ENCODE assay signal across 9 cellular contexts in genomic region chrX:135050603-135051002, GRCh38. TPM values are rescaled to one million over a fixed set of nuclear protein-coding genes. Genes with fewer than 3 reads are reported as not detected.
A peak's percentile ranks its signal among the peaks of the same experiment; 100 is the strongest.
DNase-seq lines count a peak whose midpoint lies in the region; ATAC-seq and TF ChIP-seq lines count a peak whose summit lies in the region.
"Had no signal": no experiment of that assay in that cellular context is flagged by ENCODE, and none has a peak within 500 bp of the region (broad histone marks: within the 10 kb centered on the region; RNA-seq: fewer than 3 reads in every experiment).

No MANE protein-coding gene starts in this region.

- H3K9me3 ChIP-seq in mesodermal cell (ENCODE audit: control insufficient read depth, low read length) (no peaks in the 10 kb centered on the region), vagina (no peaks in the 10 kb centered on the region), uterus (no peaks in the 10 kb centered on the region)

- H3K4me3 ChIP-seq in mesodermal cell (ENCODE audit: extremely low read depth, insufficient read depth, low read length, poor library complexity, severe bottlenecking): peak overlapping the region; percentile 44
- H3K4me3 ChIP-seq in vagina: peak overlapping the region; percentile 58 to 68
- H3K4me3 ChIP-seq in uterus: peak overlapping the region in 1 of 2 donors; percentile 57

- H3K9me3 Mint-ChIP-seq in stimulated activated naive CD8-positive, alpha-beta T cell treated with anti-CD3 and anti-CD28 coated beads, Interleukin-15, Interleukin-2, amounts not matched to agents 100 ng/mL and 50 ng/mL, for 24 hours: no peaks in the 10 kb centered on the region
- H3K9me3 Mint-ChIP-seq in brain: peaks cover 0 to 15% (median 3%) of the 10 kb centered on the region in 5 experiments

- H3K27ac Mint-ChIP-seq in stimulated activated naive CD8-positive, alpha-beta T cell treated with anti-CD3 and anti-CD28 coated beads, Interleukin-15, Interleukin-2, amounts not matched to agents 100 ng/mL and 50 ng/mL, for 24 hours: peak overlapping the region; percentile 88
- peak overlapping the region; percentile 91 to 99 (median 98) for H3K27ac Mint-ChIP-seq in brain

- no peak for ATAC-seq in stimulated activated naive CD8-positive, alpha-beta T cell treated with anti-CD3 and anti-CD28 coated beads, Interleukin-15, Interleukin-2, amounts not matched to agents 100 U/mL and 50 U/mL, for 24 hours
- ATAC-seq in HG02623 (IDR thresholded peaks at IDR 0.05; ENCODE audit: unreplicated experiment): no peak

- H3K4me1 Mint-ChIP-seq in stimulated activated naive CD8-positive, alpha-beta T cell treated with anti-CD3 and anti-CD28 coated beads, Interleukin-15, Interleukin-2, amounts not matched to agents 100 ng/mL and 50 ng/mL, for 24 hours (ENCODE audit: low read depth): peaks cover 18% of the 10 kb centered on the region
- peaks cover 20% of the 10 kb centered on the region for H3K4me1 Mint-ChIP-seq in brain

- H3K36me3 ChIP-seq in mesodermal cell (ENCODE audit: control insufficient read depth, insufficient read depth, low read length) (no peaks in the 10 kb centered on the region), vagina (no peaks in the 10 kb centered on the region), uterus (no peaks in the 10 kb centered on the region)

- H3K4me3 Mint-ChIP-seq in stimulated activated naive CD8-positive, alpha-beta T cell treated with anti-CD3 and anti-CD28 coated beads, Interleukin-15, Interleukin-2, amounts not matched to agents 100 ng/mL and 50 ng/mL, for 24 hours: peak overlapping the region; percentile 90
- H3K4me3 Mint-ChIP-seq in brain: peak overlapping the region; percentile 85 to 97 (median 94)

- TF ChIP-seq POLR2A in vagina (IDR thresholded peaks at IDR 0.05) (no peak), uterus (IDR thresholded peaks at IDR 0.05) (no peak)

- TF ChIP-seq CTCF in brain (conservative IDR thresholded peaks at IDR 0.05) (no peak), vagina (IDR thresholded peaks at IDR 0.05) (no peak), uterus (IDR thresholded peaks at IDR 0.05) (no peak)

- intact Hi-C loops in vagina (cut with DNase I): no loop called here
- intact Hi-C loops in uterus (cut with DNase I; ENCODE audit: low total_unique reads): no loop called here

- H3K36me3 Mint-ChIP-seq in stimulated activated naive CD8-positive, alpha-beta T cell treated with anti-CD3 and anti-CD28 coated beads, Interleukin-15, Interleukin-2, amounts not matched to agents 100 ng/mL and 50 ng/mL, for 24 hours (ENCODE audit: low read depth): peaks cover 4% of the 10 kb centered on the region
- H3K36me3 Mint-ChIP-seq in brain: peaks cover 10% of the 10 kb centered on the region

- H3K4me1 ChIP-seq in mesodermal cell (ENCODE audit: control insufficient read depth, insufficient read depth, low read length, poor library complexity, severe bottlenecking): no peaks in the 10 kb centered on the region
- peaks cover 12% of the 10 kb centered on the region for H3K4me1 ChIP-seq in vagina
- H3K4me1 ChIP-seq in uterus: no peaks in the 10 kb centered on the region

- H3K27me3 ChIP-seq in vagina: no peaks in the 10 kb centered on the region
- no peaks in the 10 kb centered on the region for H3K27me3 ChIP-seq in uterus

- WGBS in mesodermal cell (ENCODE audit: insufficient coverage in 2 of 2), 2 experiments: 100% methylated on average over 1 of the region's 3 CpGs; no CpG with 5 or more reads in 1 of the 2 experiments

- H3K27ac ChIP-seq in mesodermal cell (ENCODE audit: low read depth, low read length, severe bottlenecking) (no peak overlapping the region), vagina (no peak overlapping the region), uterus (no peak overlapping the region)

- H3K27me3 Mint-ChIP-seq in stimulated activated naive CD8-positive, alpha-beta T cell treated with anti-CD3 and anti-CD28 coated beads, Interleukin-15, Interleukin-2, amounts not matched to agents 100 ng/mL and 50 ng/mL, for 24 hours: no peaks in the 10 kb centered on the region
- H3K27me3 Mint-ChIP-seq in brain: peaks cover 9% of the 10 kb centered on the region

- no peak for DNase-seq in stimulated activated naive CD8-positive, alpha-beta T cell treated with anti-CD3 and anti-CD28 coated beads, Interleukin-15, Interleukin-2, amounts not matched to agents 100 U/mL and 50 U/mL, for 24 hours
- DNase-seq in vagina (ENCODE audit: extremely low spot score in 2 of 2) (no peak), uterus (no peak), OCI-M1 (lab: John Stamatoyannopoulos, UW) (no peak)

RNA-seq across cellular contexts. Expression of gene RTL8A, which starts 1.3 kb away (rescaled TPM):
- polyA plus RNA-seq in brain (ENCODE audit: insufficient read depth, low read depth, low replicate concordance): 359 TPM
- 78.5 TPM for polyA plus RNA-seq in mesodermal cell (2013, experiment 1 of 2)
- 71.7 TPM for polyA plus RNA-seq in mesodermal cell (2013, experiment 2 of 2)
- total RNA-seq in vagina (36.1 TPM), uterus (10 to 100 TPM in 3 of 4 donors, 1 to 10 TPM in 1; 3.2 to 52.4 (median 38.6) TPM)

RNA-seq across cellular contexts. Expression of gene RTL8C, which starts 18.4 kb away (rescaled TPM):
- 691 TPM for polyA plus RNA-seq in brain (ENCODE audit: insufficient read depth, low read depth, low replicate concordance)
- polyA plus RNA-seq in mesodermal cell (2013, experiment 1 of 2): 115 TPM
- polyA plus RNA-seq in mesodermal cell (2013, experiment 2 of 2): 96.8 TPM
- total RNA-seq in vagina (93.5 TPM), uterus (100 to 1,000 TPM in 1 of 4 donors, 10 to 100 TPM in 3; 47.4 to 121 (median 67.4) TPM)

RNA-seq across cellular contexts. Expression of gene RTL8B, which starts 28.3 kb away (rescaled TPM):
- 24.2 TPM for polyA plus RNA-seq in brain (ENCODE audit: insufficient read depth, low read depth, low replicate concordance)
- 14.2 TPM for polyA plus RNA-seq in mesodermal cell (2013, experiment 1 of 2)
- polyA plus RNA-seq in mesodermal cell (2013, experiment 2 of 2): 13.6 TPM
- total RNA-seq in vagina (12.0 TPM), uterus (10 to 100 TPM in 1 of 4 donors, 1 to 10 TPM in 2, under 1 TPM in 1; 0.26 to 22.8 (median 6.3) TPM)

RNA-seq across cellular contexts. Expression of gene SMIM10L2B, which starts 47.9 kb away (rescaled TPM):
- 12.4 TPM for polyA plus RNA-seq in brain (ENCODE audit: insufficient read depth, low read depth, low replicate concordance)
- 3.1 TPM for polyA plus RNA-seq in mesodermal cell (2013, experiment 1 of 2)
- polyA plus RNA-seq in mesodermal cell (2013, experiment 2 of 2): 3.4 TPM
- 4.2 TPM for total RNA-seq in vagina
- 1 to 10 TPM in 2 of 4 donors, under 1 TPM in 1, not detected in 1; 0.88 to 6.2 (median 3.7) TPM for total RNA-seq in uterus
- total RNA-seq: T-helper 2 cell treated with Interferon-gamma antibody and Interleukin-4, amounts not matched to agents 100 ng/mL and 5 ng/mL, for 36 hours had no signal

RNA-seq across cellular contexts. Expression of gene SMIM10, which starts 59.8 kb away (rescaled TPM):
- polyA plus RNA-seq in brain (ENCODE audit: insufficient read depth, low read depth, low replicate concordance): 2.1 TPM
- 0.92 TPM for polyA plus RNA-seq in mesodermal cell (2013, experiment 1 of 2)
- 0.71 TPM for polyA plus RNA-seq in mesodermal cell (2013, experiment 2 of 2)
- total RNA-seq in vagina: 13.8 TPM
- 10 to 100 TPM in 2 of 4 donors, 1 to 10 TPM in 2; 4.6 to 16.1 (median 10.5) TPM for total RNA-seq in uterus
